Comparison of ENCODE assay signal across 13 cellular contexts in the genomic region with DNA sequence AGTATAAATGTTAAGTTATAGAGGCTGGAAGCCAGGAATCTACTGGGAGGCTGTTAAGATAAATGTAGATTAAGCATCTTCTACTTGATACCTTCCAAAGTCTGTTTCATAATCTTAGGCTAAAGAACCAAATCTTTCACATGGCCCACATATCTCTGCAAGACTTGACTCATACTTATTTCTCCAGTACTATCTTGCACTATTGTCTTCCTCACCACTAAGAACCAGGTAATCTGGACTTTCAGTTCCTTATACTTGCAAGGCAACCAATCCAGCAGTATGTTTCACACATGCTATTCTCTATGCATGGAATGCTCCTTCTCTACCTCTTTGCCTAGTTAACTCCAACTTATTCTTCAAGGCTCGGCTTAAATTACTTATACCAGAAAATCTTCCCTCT.
A peak's percentile ranks its signal among the peaks of the same experiment; 100 is the strongest.
DNase-seq lines count a peak whose midpoint lies in the region; ATAC-seq, FAIRE-seq and TF ChIP-seq lines count a peak whose summit lies in the region.
"Had no signal": no experiment of that assay in that cellular context is flagged by ENCODE, and none has a peak within 500 bp of the region (broad histone marks: within the 10 kb centered on the region; RNA-seq: fewer than 3 reads in every experiment).

No MANE protein-coding gene starts in this region.

- no peaks in the 10 kb centered on the region for H3K9me2 ChIP-seq in hepatocyte (replicated peaks; ENCODE audit: insufficient read depth)

- peak; percentile 72 for ATAC-seq in HG02588 (IDR thresholded peaks at IDR 0.05; ENCODE audit: unreplicated experiment)
- no peak for ATAC-seq in IMR-90 (ENCODE audit: low read depth)
- ATAC-seq in effector memory CD8-positive, alpha-beta T cell (replicated peaks) = no peak
- no peak for ATAC-seq in GM21737 (IDR thresholded peaks at IDR 0.05; ENCODE audit: unreplicated experiment)
- no peak for ATAC-seq in HG02623 (IDR thresholded peaks at IDR 0.05; ENCODE audit: unreplicated experiment)

- H3K4ac ChIP-seq in IMR-90 (ENCODE audit: low read depth, low read length) = no peak overlapping the region

- H2BK5ac ChIP-seq in IMR-90 (ENCODE audit: low read depth, low read length, poor library complexity, severe bottlenecking) = peak overlapping the region; percentile 11

- H2BK20ac ChIP-seq in IMR-90 (ENCODE audit: low read depth, low read length) = no peak overlapping the region

- no peak overlapping the region for H4K91ac ChIP-seq in IMR-90 (ENCODE audit: insufficient read depth, low read depth, low read length)

- no peak for TF ChIP-seq CTCF in IMR-90 (conservative IDR thresholded peaks at IDR 0.05; ENCODE audit: low read depth, low read length)
- no peak for TF ChIP-seq CTCF in hepatocyte (IDR thresholded peaks at IDR 0.05; ENCODE audit: poor library complexity)

- in situ Hi-C loops in IMR-90 (cut with MboI; ENCODE audit: low sequenced_read_pairs) = no loop called here
- in situ Hi-C loops in ACHN (cut with HindIII; ENCODE audit: low pct_ligation_motif_present, low pct_unique_long_range_greater_than_20kb, low sequenced_read_pairs) = no loop called here

- no peaks in the 10 kb centered on the region for H3K27me3 Mint-ChIP-seq in effector memory CD8-positive, alpha-beta T cell

- H4K8ac ChIP-seq in IMR-90 (ENCODE audit: low read depth in 2 of 2, low read length in 2 of 2) = no peak overlapping the region

- H3K9me3 ChIP-seq in IMR-90 (ENCODE audit: control insufficient read depth, insufficient read depth, low read length) (peaks cover 4% of the 10 kb centered on the region), hepatocyte (ENCODE audit: low read depth) (no peaks in the 10 kb centered on the region)
- H3K9me3 ChIP-seq: testis had no signal

- no peak overlapping the region for H3K18ac ChIP-seq in IMR-90 (ENCODE audit: low read depth, low read length)

- no peak overlapping the region for H3K56ac ChIP-seq in IMR-90 (ENCODE audit: extremely low read depth, insufficient read depth, low read length)

- H3K36me3 ChIP-seq in IMR-90 (ENCODE audit: control insufficient read depth, insufficient read depth, low read length) (peaks cover 7% of the 10 kb centered on the region), hepatocyte (replicated peaks; ENCODE audit: insufficient read depth, low read depth) (no peaks in the 10 kb centered on the region)

- H3K27me3 ChIP-seq in IMR-90 (ENCODE audit: control insufficient read depth, insufficient read depth, low read length) (no peaks in the 10 kb centered on the region), hepatocyte (no peaks in the 10 kb centered on the region)
- H3K27me3 ChIP-seq: testis had no signal

- no peak overlapping the region for H3K23ac ChIP-seq in IMR-90 (ENCODE audit: low read depth, low read length)

- H3K27ac ChIP-seq in IMR-90 (ENCODE audit: insufficient read depth, low read length) (no peak overlapping the region), hepatocyte (no peak overlapping the region)
- H3K27ac ChIP-seq: PC-9, testis had no signal

- dilution Hi-C loops in IMR-90 (cut with HindIII; ENCODE audit: low sequenced_read_pairs, unreplicated experiment) = no loop called here

- CTCF ChIA-PET in IMR-90 (lab: Yijun Ruan, JAX) = no interaction called here

- peaks cover 3% of the 10 kb centered on the region for H3K36me3 Mint-ChIP-seq in effector memory CD8-positive, alpha-beta T cell (ENCODE audit: insufficient read depth)

- peak overlapping the region; percentile 3 to 82 for H3K27ac Mint-ChIP-seq in effector memory CD8-positive, alpha-beta T cell
- H3K27ac Mint-ChIP-seq: brain had no signal

- H2AK5ac ChIP-seq in IMR-90 (ENCODE audit: low read depth, low read length) = no peak overlapping the region

- no peak overlapping the region for H3K4me2 ChIP-seq in IMR-90 (ENCODE audit: low read depth, low read length)
- no peak overlapping the region for H3K4me2 ChIP-seq in hepatocyte
- H3K4me2 ChIP-seq: PC-9 had no signal

- no peak overlapping the region for H3K14ac ChIP-seq in IMR-90 (replicated peaks; ENCODE audit: low read depth, low read length)

- H2BK15ac ChIP-seq in IMR-90 (ENCODE audit: low read depth, low read length) = no peak overlapping the region

- no peaks in the 10 kb centered on the region for H3K9me3 Mint-ChIP-seq in effector memory CD8-positive, alpha-beta T cell

- no peak for TF ChIP-seq POLR2A in GM12891 (IDR thresholded peaks at IDR 0.05; ENCODE audit: low read depth, low read length)
- no peak for TF ChIP-seq POLR2A in IMR-90 (IDR thresholded peaks at IDR 0.05; ENCODE audit: low read depth, low read length)

- TF ChIP-seq RAD21 in IMR-90 (IDR thresholded peaks at IDR 0.05; ENCODE audit: low read length) = no peak

- 0 out of 2 replicates have a peak, but pooled peaks cover 8% of the 10 kb centered on the region for H4K20me1 ChIP-seq in IMR-90 (ENCODE audit: insufficient read depth, low read length)
- no peaks in the 10 kb centered on the region for H4K20me1 ChIP-seq in hepatocyte (ENCODE audit: insufficient read depth, poor library complexity, severe bottlenecking)

- H3K4me3 Mint-ChIP-seq in effector memory CD8-positive, alpha-beta T cell = no peak overlapping the region
- H3K4me3 Mint-ChIP-seq: brain had no signal

- H3K4me1 Mint-ChIP-seq in effector memory CD8-positive, alpha-beta T cell (ENCODE audit: low read depth in 2 of 2) = peaks cover 22 to 25% of the 10 kb centered on the region in 2 donors

- peaks cover 32 to 59% of the 10 kb centered on the region in 2 experiments for H3K79me1 ChIP-seq in IMR-90 (ENCODE audit: low read depth in 1 of 2, low read length in 2 of 2)

- no peak overlapping the region for H2AFZ ChIP-seq in IMR-90 (replicated peaks; ENCODE audit: low read length, poor library complexity)
- no peak overlapping the region for H2AFZ ChIP-seq in hepatocyte
- H2AFZ ChIP-seq: PC-9 had no signal

- POLR2A ChIA-PET in IMR-90 (lab: Charles Lee; ENCODE audit: unreplicated experiment) = no interaction called here

- no peak overlapping the region for H4K5ac ChIP-seq in IMR-90 (ENCODE audit: low read depth, low read length)

- no peak for FAIRE-seq in GM12891 (lab: Jason Lieb, UNC)
- FAIRE-seq: TTC549 had no signal

- H3K4me1 ChIP-seq in IMR-90 (ENCODE audit: control insufficient read depth, insufficient read depth, low read length) = peaks cover 9% of the 10 kb centered on the region
- H3K4me1 ChIP-seq in hepatocyte (ENCODE audit: insufficient read depth) = peaks cover 6% of the 10 kb centered on the region

- intact Hi-C loops in IMR-90 (cut with micrococcal nuclease) = no loop called here

- H3K9ac ChIP-seq in IMR-90 (ENCODE audit: low read depth, low read length) = no peak overlapping the region

- H2BK120ac ChIP-seq in IMR-90 (ENCODE audit: low read depth, low read length) = no peak overlapping the region

- H3K9me1 ChIP-seq in IMR-90 (ENCODE audit: insufficient read depth, low read length) = peaks cover 2% of the 10 kb centered on the region; the same call in 1 of the 2 replicates

- no peak overlapping the region for H3K4me3 ChIP-seq in IMR-90 (ENCODE audit: insufficient read depth, low read depth, low read length)
- H3K4me3 ChIP-seq in hepatocyte = no peak overlapping the region
- H3K4me3 ChIP-seq: PC-9, testis had no signal

- no peak overlapping the region for H2AK9ac ChIP-seq in IMR-90 (replicated peaks; ENCODE audit: low read depth, low read length, poor library complexity)

- DNase-seq in GM12891 (ENCODE audit: insufficient read length, low spot score) (no peak), IMR-90 (peak; percentile 50), ACHN (no peak), hepatocyte (ENCODE audit: low spot score) (no peak)
- no peak for DNase-seq in effector memory CD8-positive, alpha-beta T cell
- DNase-seq: NCI-H2029, PC-9, testis had no signal

- no TSS peak for BruUV-seq in IMR-90 (replicated peaks; lab: Mats Ljungman, UMichigan)

- peaks cover 68% of the 10 kb centered on the region for H3K79me2 ChIP-seq in hepatocyte

- whole genome bisulfite sequencing in IMR-90 (ENCODE audit: extremely low coverage in 2 of 2, insufficient read length in 1 of 2), 2 experiments = 100% methylated on average over 1 of the region's 1 CpG; no CpG with 5 or more reads in 1 of the 2 experiments
- 97% methylated on average over 1 of the region's 1 CpG for WGBS in hepatocyte (ENCODE audit: low lambda C conversion rate, missing lambda C conversion rate)

TF ChIP-seq in GM12891, 5 proteins besides CTCF, POLR2A, EP300 and RAD21:
- TF ChIP-seq POU2F2 (IDR thresholded peaks at IDR 0.05; ENCODE audit: low read depth, low read length) (no peak), SPI1 (IDR thresholded peaks at IDR 0.05; ENCODE audit: low read depth, low read length) (peak; percentile 71)

TF ChIP-seq in IMR-90, 13 proteins besides CTCF, POLR2A, EP300 and RAD21:
- TF ChIP-seq CEBPB (IDR thresholded peaks at IDR 0.05; ENCODE audit: low read depth, low read length) (peak; percentile 23; the same call in 1 of the 2 replicates), RFX5 (IDR thresholded peaks at IDR 0.05; ENCODE audit: low read depth, low read length) (no peak), NFE2L2 (IDR thresholded peaks at IDR 0.05; ENCODE audit: low read depth, low read length) (no peak)
